ENCODE assay signal across 28 cellular contexts in the genomic region with DNA sequence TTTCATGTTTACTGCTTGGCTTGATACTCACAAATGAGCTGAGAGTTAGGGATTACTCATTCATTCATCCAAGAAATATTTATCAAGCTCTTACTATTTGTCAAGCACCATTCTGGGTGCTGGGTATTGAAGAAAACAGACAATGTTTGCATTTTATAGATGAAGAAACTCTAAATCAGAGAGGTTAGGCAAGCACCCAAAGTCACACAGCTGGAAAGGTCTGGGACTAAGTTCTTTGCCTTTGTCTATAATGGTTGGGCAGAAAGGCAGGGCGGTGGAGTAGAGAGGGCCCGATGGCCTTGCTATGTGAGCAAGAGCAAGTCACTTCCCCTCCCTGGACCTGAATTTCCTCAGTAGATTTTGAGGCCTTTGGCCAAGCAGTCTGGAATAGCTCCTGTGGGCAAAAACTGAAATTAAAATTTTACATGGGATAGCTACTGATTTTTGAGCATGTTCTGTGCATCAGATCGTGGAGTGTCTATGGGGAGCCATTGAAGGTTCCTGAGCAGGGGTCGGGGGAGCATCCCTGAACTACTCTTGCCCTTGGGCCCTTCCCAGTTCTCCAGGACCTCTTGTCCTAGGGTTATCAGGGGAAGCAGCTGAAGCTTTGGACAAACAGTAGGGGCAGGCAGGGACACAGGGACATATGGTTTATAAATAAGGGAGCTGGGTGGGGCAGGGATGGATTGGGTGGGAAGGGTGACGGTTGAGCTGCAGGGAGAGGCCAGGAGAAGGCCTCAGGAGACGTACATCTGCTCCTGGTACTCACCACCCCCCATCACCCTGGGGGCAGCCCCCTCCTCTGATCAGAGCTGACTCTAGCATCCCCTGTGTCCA. TPM values are rescaled to one million over a fixed set of nuclear protein-coding genes. Genes with fewer than 3 reads are reported as not detected.
DNase-seq lines count a peak whose midpoint lies in the region; ATAC-seq, FAIRE-seq and TF ChIP-seq lines count a peak whose summit lies in the region.
"Had no signal": no experiment of that assay in that cellular context is flagged by ENCODE, and none has a peak within 500 bp of the region (broad histone marks: within the 10 kb centered on the region; RNA-seq: fewer than 3 reads in every experiment).

No MANE protein-coding gene starts in this region.

- TF ChIP-seq EP300 in upper lobe of left lung (IDR thresholded peaks at IDR 0.05): peak in 2 of 4 donors; percentile 96 to 98

- H3K4me1 ChIP-seq in heart left ventricle (peaks cover 0 to 63% (median 33%) of the 10 kb centered on the region in 12 donors), right atrium auricular region (peaks cover 0 to 37% of the 10 kb centered on the region in 2 donors), body of pancreas (peaks cover 50% of the 10 kb centered on the region), kidney (ENCODE audit: control insufficient read depth in 1 of 2, insufficient read depth in 1 of 2, low read depth in 1 of 2, low read length in 2 of 2) (peaks cover 10 to 25% of the 10 kb centered on the region in 2 donors), upper lobe of left lung (peaks cover 14 to 33% (median 25%) of the 10 kb centered on the region in 4 donors), small intestine (ENCODE audit: control insufficient read depth in 2 of 2, insufficient read depth in 1 of 2, low read depth in 1 of 2, low read length in 1 of 2) (no peaks in the 10 kb centered on the region)

- H3K9me3 ChIP-seq in heart left ventricle (no peaks in the 10 kb centered on the region), right atrium auricular region (no peaks in the 10 kb centered on the region), body of pancreas (no peaks in the 10 kb centered on the region), kidney (ENCODE audit: control insufficient read depth in 1 of 2, low read length in 2 of 2) (no peaks in the 10 kb centered on the region), upper lobe of left lung (no peaks in the 10 kb centered on the region), small intestine (ENCODE audit: control insufficient read depth, low read depth) (no peaks in the 10 kb centered on the region)
- H3K9me3 ChIP-seq: BLaER1, MG63, stomach, tibial artery had no signal

- no peak for FAIRE-seq in kidney (lab: Jason Lieb, UNC)
- no peak for FAIRE-seq in small intestine (lab: Jason Lieb, UNC)
- FAIRE-seq: GM19239 had no signal

- H3K4me3 ChIP-seq in heart left ventricle (no peak overlapping the region), right atrium auricular region (no peak overlapping the region), body of pancreas (no peak overlapping the region), kidney (ENCODE audit: low read length in 2 of 2) (no peak overlapping the region), upper lobe of left lung (no peak overlapping the region), small intestine (ENCODE audit: low read depth in 1 of 2, low read length in 2 of 2) (no peak overlapping the region)
- H3K4me3 ChIP-seq: BLaER1, MG63, neural progenitor cell, SK-N-MC, stomach, tibial artery had no signal

- DNase-seq in heart left ventricle (peak in 2 of 5 donors; percentile 31 to 35), right atrium auricular region (ENCODE audit: low spot score) (no peak), body of pancreas (no peak), kidney (peak; percentile 52), upper lobe of left lung (no peak), NCI-H2227 (lab: John Stamatoyannopoulos, UW; ENCODE audit: unreplicated experiment) (no peak), HUDEP-2 (lab: John Stamatoyannopoulos, UW; ENCODE audit: unreplicated experiment in 76 of 76) (no peak), small intestine (no peak)
- DNase-seq: activated CD4-positive, alpha-beta T cell treated with anti-CD3 and anti-CD28 coated beads for 48 hours; activated T-cell treated with anti-CD3 and anti-CD28 coated beads, Interleukin-2, amount 50 U/mL, for 4 hours; cerebellar nuclear complex; GDM1; H9; KG1; kidney glomerular epithelial cell; MG63; NCI-H2029; NCI-H2227 treated with DMSO at 0.1 percent for 48 hours; RPMI8226; stomach; T-helper 2 cell; tibial artery had no signal

- H3K9ac ChIP-seq in kidney (ENCODE audit: low read length in 2 of 2): no peak overlapping the region
- H3K9ac ChIP-seq: BLaER1, neural progenitor cell had no signal

- no peak for TF ChIP-seq POLR2A in heart left ventricle (IDR thresholded peaks at IDR 0.05)
- TF ChIP-seq POLR2A in body of pancreas (IDR thresholded peaks at IDR 0.05): no peak
- TF ChIP-seq POLR2A in upper lobe of left lung (IDR thresholded peaks at IDR 0.05): no peak

- H3K27me3 ChIP-seq in heart left ventricle (no peaks in the 10 kb centered on the region), right atrium auricular region (no peaks in the 10 kb centered on the region), body of pancreas (no peaks in the 10 kb centered on the region), upper lobe of left lung (no peaks in the 10 kb centered on the region), small intestine (ENCODE audit: control insufficient read depth in 2 of 2, insufficient read depth in 2 of 2, low read length in 2 of 2) (peaks cover 0 to 3% of the 10 kb centered on the region in 2 donors)
- H3K27me3 ChIP-seq: BLaER1, tibial artery had no signal

- 49 to 66% (median 55%) methylated on average over 6 of the region's 6 CpGs for WGBS in heart left ventricle, 4 donors
- WGBS in body of pancreas, 2 donors: 77 to 84% methylated on average over 6 of the region's 6 CpGs
- WGBS in upper lobe of left lung, 2 donors: 68 to 77% methylated on average over 6 of the region's 6 CpGs
- WGBS in small intestine, 3 donors: 72 to 90% (median 78%) methylated on average over 4 to 6 of the region's 6 CpGs

- intact Hi-C loops in heart left ventricle (cut with DNase I) (loop anchor here in 5 of 10 donors (5.0 to 10.0 kb wide), 5 partner anchors 42 to 133 kb away; no protein-coding TSS in a partner anchor), body of pancreas (cut with DNase I) (no loop called here), kidney (cut with DNase I) (no loop called here)

- no peaks in the 10 kb centered on the region for H3K36me3 ChIP-seq in heart left ventricle
- no peaks in the 10 kb centered on the region for H3K36me3 ChIP-seq in right atrium auricular region
- H3K36me3 ChIP-seq in body of pancreas (replicated peaks in 1 of 2; ENCODE audit: insufficient read depth in 1 of 2, low read depth in 2 of 2): no peaks in the 10 kb centered on the region
- H3K36me3 ChIP-seq in kidney (ENCODE audit: control insufficient read depth in 1 of 2, insufficient read depth in 2 of 2, low read length in 2 of 2): no peaks in the 10 kb centered on the region
- no peaks in the 10 kb centered on the region for H3K36me3 ChIP-seq in upper lobe of left lung
- H3K36me3 ChIP-seq in small intestine (ENCODE audit: control insufficient read depth in 2 of 2, insufficient read depth in 2 of 2, low read length in 2 of 2): no peaks in the 10 kb centered on the region
- H3K36me3 ChIP-seq: BLaER1, MG63, neural progenitor cell, stomach, tibial artery had no signal

- TF ChIP-seq CTCF in heart left ventricle (IDR thresholded peaks at IDR 0.05) (no peak), right atrium auricular region (IDR thresholded peaks at IDR 0.05) (no peak), body of pancreas (IDR thresholded peaks at IDR 0.05) (no peak), kidney (IDR thresholded peaks at IDR 0.05; ENCODE audit: borderline replicate concordance, extremely low read depth, insufficient read depth) (no peak), upper lobe of left lung (IDR thresholded peaks at IDR 0.05) (no peak)

- H3K27ac ChIP-seq in heart left ventricle (peak overlapping the region in 9 of 12 donors; percentile 7 to 58 (median 41)), right atrium auricular region (no peak overlapping the region), body of pancreas (peak overlapping the region in 3 of 4 donors; percentile 86 to 89 (median 88)), kidney (ENCODE audit: low read depth in 2 of 2, low read length in 2 of 2) (peak overlapping the region in 1 of 2 donors; percentile 61), upper lobe of left lung (peak overlapping the region; percentile 22 to 68 (median 56)), small intestine (ENCODE audit: low read depth in 1 of 2, low read length in 1 of 2) (no peak overlapping the region)
- H3K27ac ChIP-seq: BLaER1, neural progenitor cell, SK-N-MC, stomach, tibial artery had no signal

- peak in 2 of 4 donors; percentile 19 to 43 for ATAC-seq in heart left ventricle
- no peak for ATAC-seq in body of pancreas
- no peak for ATAC-seq in upper lobe of left lung (ENCODE audit: low FRiP score in 2 of 2)
- ATAC-seq: activated T-cell treated with anti-CD3 and anti-CD28 coated beads, Interleukin-2, amount 50 U/mL, for 4 hours had no signal

RNA-seq across cellular contexts. Expression of gene AQP1, which starts 23.3 kb away (rescaled TPM):
- total RNA-seq in heart left ventricle (100 to 1,000 TPM; 113 to 420 (median 206) TPM), right atrium auricular region (100 to 1,000 TPM; 353 to 517 TPM), body of pancreas (100 to 1,000 TPM; 197 to 204 TPM), kidney (291 TPM), upper lobe of left lung (1,000 to 10,000 TPM in 1 of 6 donors, 100 to 1,000 TPM in 5; 113 to 1,228 (median 802) TPM)
- polyA plus RNA-seq in heart left ventricle (100 to 1,000 TPM; 220 to 256 TPM), kidney (ENCODE audit: insufficient read depth, low read depth, low replicate concordance) (617 TPM), small intestine (100 to 1,000 TPM in 1 of 3 donors, 10 to 100 TPM in 2; 17.8 to 175 (median 19.9) TPM)
- total RNA-seq: HT1080 had no signal

RNA-seq across cellular contexts. Expression of gene GHRHR, which starts 28.8 kb away (rescaled TPM):
- not detected for total RNA-seq in heart left ventricle
- polyA plus RNA-seq in heart left ventricle: not detected
- not detected for total RNA-seq in right atrium auricular region
- not detected for total RNA-seq in body of pancreas
- total RNA-seq in kidney: not detected
- polyA plus RNA-seq in kidney (ENCODE audit: insufficient read depth, low read depth, low replicate concordance): 0.75 TPM
- total RNA-seq in upper lobe of left lung: 1 to 10 TPM in 2 of 6 donors, under 1 TPM in 2, not detected in 2; 0.67 to 3.1 (median 1.1) TPM
- polyA plus RNA-seq in small intestine: under 1 TPM in 1 of 3 donors, not detected in 2; 0.07 TPM
- total RNA-seq: activated T-cell treated with anti-CD3 and anti-CD28 coated beads, Interleukin-2, amount 50 U/mL, for 4 hours; HT1080; progenitor cell of endocrine pancreas; stomach had no signal

Comparison
In these comparisons a context has a peak if more than half of its experiments do, and no peak if none do; other contexts are left out.
1. H3K27ac ChIP-seq: peak in heart left ventricle (9 of 12), body of pancreas (3 of 4) and upper lobe of left lung (4 of 4); none in right atrium auricular region (0 of 2) and small intestine (0 of 2).